Comparison of ENCODE assay signal across 29 cellular contexts in genomic region chr14:79502751-79503148, GRCh38.
"Had no signal": no experiment of that assay in that cellular context is flagged by ENCODE, and none has a peak within 500 bp of the region (broad histone marks: within the 10 kb centered on the region; RNA-seq: fewer than 3 reads in every experiment).

No MANE protein-coding gene starts in this region.

- DNase-seq: activated CD4-positive, alpha-beta T cell treated with anti-CD3 and anti-CD28 coated beads for 36 hours; activated CD4-positive, alpha-beta T cell treated with anti-CD3 and anti-CD28 coated beads, Interleukin-2, amount 50 U/mL, for 4 hours; activated CD4-positive, CD25-positive, alpha-beta regulatory T cell; activated effector memory CD4-positive, alpha-beta T cell treated with anti-CD3 and anti-CD28 coated beads, Interleukin-2, amount 50 U/mL, for 16 hours; activated naive CD4-positive, alpha-beta T cell treated with anti-CD3 and anti-CD28 coated beads for 36 hours; activated naive CD8-positive, alpha-beta T cell treated with anti-CD3 and anti-CD28 coated beads for 36 hours; adrenal gland; aorta; dorsolateral prefrontal cortex; effector memory CD4-positive, alpha-beta T cell; gastrocnemius medialis; hippocampal formation; left cardiac atrium; left ventricle myocardium superior; mucosa of descending colon; ovary; right lobe of liver; stimulated activated CD4-positive, alpha-beta T cell treated with anti-CD3 and anti-CD28 coated beads, Interleukin-4, amount 100 ng/mL, for 4 hours; stimulated activated CD8-positive, alpha-beta memory T cell treated with anti-CD3 and anti-CD28 coated beads, Interleukin-4, amount 100 ng/mL, for 48 hours; stomach; thyroid gland; upper lobe of right lung had no signal

- H3K4me1 Mint-ChIP-seq: activated CD4-positive, alpha-beta T cell treated with anti-CD3 and anti-CD28 coated beads for 36 hours; activated naive CD8-positive, alpha-beta T cell treated with anti-CD3 and anti-CD28 coated beads for 36 hours; stimulated activated memory B cell treated with anti-CD40 and anti-IgM and Interleukin-4, amounts not matched to agents 10 μg/mL and 1 μg/mL and 100 μg/mL, for 72 hours had no signal

- H3K36me3 ChIP-seq: adrenal gland, gastrocnemius medialis, ovary, right lobe of liver, stomach, thyroid gland, upper lobe of right lung had no signal

- H3K4me3 Mint-ChIP-seq: activated CD4-positive, alpha-beta T cell treated with anti-CD3 and anti-CD28 coated beads for 36 hours; activated naive CD4-positive, alpha-beta T cell treated with anti-CD3 and anti-CD28 coated beads for 36 hours; activated naive CD8-positive, alpha-beta T cell treated with anti-CD3 and anti-CD28 coated beads for 36 hours; activated T-helper 1 cell treated with anti-CD3 and anti-CD28 coated beads, Interleukin-12 subunit alpha, Interleukin-12 subunit beta, Interleukin-2, Interleukin-4 antibody, amounts not matched to agents 30 ng/mL and 10 ng/mL and 1 ng/mL, durations not matched to agents 14 hours and 24 hours and 36 hours; brain; nephron; stimulated activated memory B cell treated with anti-CD40 and anti-IgM and Interleukin-4, amounts not matched to agents 10 μg/mL and 1 μg/mL and 100 μg/mL, for 72 hours had no signal

- H3K4me3 ChIP-seq: adrenal gland, coronary artery, dorsolateral prefrontal cortex, gastrocnemius medialis, mucosa of descending colon, ovary, right lobe of liver, skin epidermis, stomach, thyroid gland, upper lobe of right lung had no signal

- ATAC-seq: activated CD4-positive, alpha-beta T cell treated with anti-CD3 and anti-CD28 coated beads for 36 hours; gastrocnemius medialis; left cardiac atrium; left ventricle myocardium superior; mucosa of descending colon; right lobe of liver; stimulated activated memory B cell treated with anti-CD40 and anti-IgM and Interleukin-4, amounts not matched to agents 10 μg/mL and 1 μg/mL and 100 μg/mL, for 72 hours; upper lobe of right lung had no signal

- H3K9me3 Mint-ChIP-seq: activated naive CD8-positive, alpha-beta T cell treated with anti-CD3 and anti-CD28 coated beads for 36 hours; activated T-helper 1 cell treated with anti-CD3 and anti-CD28 coated beads, Interleukin-12 subunit alpha, Interleukin-12 subunit beta, Interleukin-2, Interleukin-4 antibody, amounts not matched to agents 30 ng/mL and 10 ng/mL and 1 ng/mL, durations not matched to agents 14 hours and 24 hours and 36 hours; brain; nephron had no signal

- H3K27ac Mint-ChIP-seq: activated CD4-positive, alpha-beta T cell treated with anti-CD3 and anti-CD28 coated beads for 36 hours; activated naive CD4-positive, alpha-beta T cell treated with anti-CD3 and anti-CD28 coated beads for 36 hours; activated naive CD8-positive, alpha-beta T cell treated with anti-CD3 and anti-CD28 coated beads for 36 hours; activated T-helper 1 cell treated with anti-CD3 and anti-CD28 coated beads, Interleukin-12 subunit alpha, Interleukin-12 subunit beta, Interleukin-2, Interleukin-4 antibody, amounts not matched to agents 30 ng/mL and 10 ng/mL and 1 ng/mL, durations not matched to agents 14 hours and 24 hours and 36 hours; brain; nephron; progenitor cell of endocrine pancreas; stimulated activated memory B cell treated with anti-CD40 and anti-IgM and Interleukin-4, amounts not matched to agents 10 μg/mL and 1 μg/mL and 100 μg/mL, for 72 hours had no signal

- H3K27me3 Mint-ChIP-seq: activated CD4-positive, alpha-beta T cell treated with anti-CD3 and anti-CD28 coated beads for 36 hours; activated naive CD8-positive, alpha-beta T cell treated with anti-CD3 and anti-CD28 coated beads for 36 hours; progenitor cell of endocrine pancreas; stimulated activated memory B cell treated with anti-CD40 and anti-IgM and Interleukin-4, amounts not matched to agents 10 μg/mL and 1 μg/mL and 100 μg/mL, for 72 hours had no signal

- H3K27ac ChIP-seq: adrenal gland, coronary artery, gastrocnemius medialis, ovary, right lobe of liver, skin epidermis, stomach, thyroid gland, upper lobe of right lung had no signal

- H3K4me1 ChIP-seq: adrenal gland, gastrocnemius medialis, right lobe of liver, thyroid gland, upper lobe of right lung had no signal

- H3K36me3 Mint-ChIP-seq: activated naive CD8-positive, alpha-beta T cell treated with anti-CD3 and anti-CD28 coated beads for 36 hours; brain; stimulated activated memory B cell treated with anti-CD40 and anti-IgM and Interleukin-4, amounts not matched to agents 10 μg/mL and 1 μg/mL and 100 μg/mL, for 72 hours had no signal

- H3K27me3 ChIP-seq: adrenal gland, dorsolateral prefrontal cortex, gastrocnemius medialis, ovary, right lobe of liver, stomach, thyroid gland, upper lobe of right lung had no signal

- H3K9me3 ChIP-seq: adrenal gland, gastrocnemius medialis, mucosa of descending colon, ovary, right lobe of liver, stomach, thyroid gland, upper lobe of right lung had no signal
